8 cellular contexts compared by ENCODE assay signal in genomic region chr6:71288228-71289038, GRCh38.
DNase-seq lines count a peak whose midpoint lies in the region; ATAC-seq and TF ChIP-seq lines count a peak whose summit lies in the region.

TSS of gene OGFRL1 (plus strand) at chr6:71288811. CDS start at chr6:71288937, 126 bp downstream.

- DNase-seq in AG10803 (ENCODE audit: low read depth), result peak; percentile 70
- peak; percentile 26 to 68 for DNase-seq in NCI-H446 (lab: John Stamatoyannopoulos, UW)
- peak; percentile 41 for DNase-seq in activated CD4-positive, alpha-beta T cell treated with anti-CD3 and anti-CD28 coated beads for 1 hour
- peak; percentile 76 for DNase-seq in choroid plexus epithelial cell (ENCODE audit: low read depth)
- DNase-seq in kidney tubule cell (ENCODE audit: low spot score), result peak; percentile 90
- peak in 3 of 4 experiments; percentile 34 to 52 (median 41) for DNase-seq in stimulated activated CD4-positive, alpha-beta T cell treated with anti-CD3 and anti-CD28 coated beads, Interleukin-1b, Interleukin-23, amount 100 ng/mL, for 24 hours (ENCODE audit: low read depth in 4 of 4, low spot score in 1 of 4)

- ATAC-seq in GM19025 (IDR thresholded peaks at IDR 0.05; ENCODE audit: low read depth, unreplicated experiment) (peak; percentile 87), HG03175 (IDR thresholded peaks at IDR 0.05; ENCODE audit: unreplicated experiment) (peak; percentile 83)

- H3K4me3 ChIP-seq in AG10803 (ENCODE audit: low read length), result peak within 1 kb of the TSS; percentile 67
- H3K4me3 ChIP-seq in choroid plexus epithelial cell (ENCODE audit: low read depth, low read length), result peak within 1 kb of the TSS; percentile 71

- TF ChIP-seq CTCF in AG10803 (conservative IDR thresholded peaks at IDR 0.05; ENCODE audit: low read length), result no peak
- TF ChIP-seq CTCF in choroid plexus epithelial cell (conservative IDR thresholded peaks at IDR 0.05; ENCODE audit: low read depth, low read length), result no peak

Comparison
In these comparisons a context has a peak if more than half of its experiments do, and no peak if none do; other contexts are left out.
1. Peak in every context shown above with its lines: DNase-seq, ATAC-seq and H3K4me3 ChIP-seq.